8 cellular contexts compared by ENCODE assay signal in the genomic region with DNA sequence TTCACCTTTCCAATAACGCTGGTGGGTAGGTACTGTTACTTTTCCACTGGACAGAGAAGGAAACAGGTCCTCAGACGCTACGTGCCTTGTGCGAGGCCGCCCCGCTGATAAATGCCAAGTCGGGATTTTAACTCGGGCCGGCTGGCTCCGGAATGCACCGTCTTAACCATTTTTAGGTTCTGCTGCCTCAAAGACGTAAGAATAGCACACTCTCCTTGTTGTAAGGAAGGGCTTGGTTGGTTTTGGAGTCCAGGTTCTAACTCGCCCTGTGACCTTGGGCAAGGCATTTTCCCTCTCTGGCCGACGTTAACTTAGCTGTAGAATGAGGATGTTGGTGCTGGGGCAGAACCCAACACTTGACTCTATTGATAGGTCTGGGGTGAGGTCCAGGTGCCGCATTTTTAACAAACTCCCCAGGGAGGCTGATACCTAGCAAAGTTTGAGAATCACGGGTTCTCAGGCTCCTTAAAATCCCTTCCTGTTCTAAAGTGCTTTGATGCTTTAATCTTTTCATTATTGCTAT. TPM values are rescaled to one million over a fixed set of nuclear protein-coding genes. Genes with fewer than 3 reads are reported as not detected.
DNase-seq lines count a peak whose midpoint lies in the region; ATAC-seq, FAIRE-seq and TF ChIP-seq lines count a peak whose summit lies in the region.

No MANE protein-coding gene starts in this region.

- ATAC-seq in GM19467 (IDR thresholded peaks at IDR 0.05; ENCODE audit: unreplicated experiment): no peak

- H3K9me3 Mint-ChIP-seq in CD14-positive monocyte: peaks cover 0 to 6% (median 2%) of the 10 kb centered on the region in 7 donors
- H3K9me3 Mint-ChIP-seq in activated naive CD8-positive, alpha-beta T cell (ENCODE audit: low read depth): no peaks in the 10 kb centered on the region

- DNase-seq in CD14-positive monocyte (ENCODE audit: low spot score): no peak
- no peak for DNase-seq in frontal cortex (ENCODE audit: low spot score in 2 of 2)
- no peak for DNase-seq in cerebellar nuclear complex (lab: John Stamatoyannopoulos, UW)

- peak overlapping the region; percentile 89 to 96 (median 92) for H3K27ac Mint-ChIP-seq in CD14-positive monocyte
- H3K27ac Mint-ChIP-seq in activated naive CD8-positive, alpha-beta T cell: peak overlapping the region; percentile 94

- TF ChIP-seq CTCF in CD14-positive monocyte (IDR thresholded peaks at IDR 0.05): no peak

- H3K27me3 Mint-ChIP-seq in CD14-positive monocyte (ENCODE audit: low read depth in 3 of 3): no peaks in the 10 kb centered on the region
- H3K27me3 Mint-ChIP-seq in activated naive CD8-positive, alpha-beta T cell: no peaks in the 10 kb centered on the region

- H3K36me3 ChIP-seq in HUES6 (ENCODE audit: control insufficient read depth, insufficient read depth, low read length) (no peaks in the 10 kb centered on the region), skeletal muscle tissue (ENCODE audit: control insufficient read depth in 3 of 3, insufficient read depth in 3 of 3, low read length in 3 of 3) (peaks cover 0 to 6% (median 3%) of the 10 kb centered on the region in 3 donors)

- H3K9me3 ChIP-seq in HUES6 (ENCODE audit: control insufficient read depth, insufficient read depth, low read depth, low read length) (no peaks in the 10 kb centered on the region), skeletal muscle tissue (ENCODE audit: control insufficient read depth in 3 of 3, low read length in 3 of 3) (no peaks in the 10 kb centered on the region)

- FAIRE-seq in frontal cortex (lab: Jason Lieb, UNC): no peak

- peaks cover 51% of the 10 kb centered on the region for H3K4me1 Mint-ChIP-seq in CD14-positive monocyte
- peaks cover 66% of the 10 kb centered on the region for H3K4me1 Mint-ChIP-seq in activated naive CD8-positive, alpha-beta T cell (ENCODE audit: low read depth)

- H3K4me3 Mint-ChIP-seq in CD14-positive monocyte: peak overlapping the region; percentile 99
- H3K4me3 Mint-ChIP-seq in activated naive CD8-positive, alpha-beta T cell: peak overlapping the region; percentile 99

- H3K27ac ChIP-seq in HUES6 (ENCODE audit: low read depth, low read length): no peak overlapping the region
- no peak overlapping the region for H3K27ac ChIP-seq in skeletal muscle tissue (ENCODE audit: low read depth, low read length)

- intact Hi-C loops in CD14-positive monocyte (cut with micrococcal nuclease): no loop called here

- H3K4me1 ChIP-seq in HUES6 (ENCODE audit: control insufficient read depth, insufficient read depth, low read length) (peaks cover 11% of the 10 kb centered on the region), skeletal muscle tissue (ENCODE audit: control insufficient read depth in 3 of 3, insufficient read depth in 3 of 3, low read length in 3 of 3) (peaks cover 18 to 25% (median 25%) of the 10 kb centered on the region in 3 donors)

- H3K4me3 ChIP-seq in HUES6 (ENCODE audit: low read depth, low read length) (peak overlapping the region; percentile 86), iPS-11a (ENCODE audit: low read depth, low read length) (peak overlapping the region; percentile 78), skeletal muscle tissue (ENCODE audit: low read length in 3 of 3) (peak overlapping the region; percentile 86 to 91 (median 90))

- H3K9ac ChIP-seq in HUES6 (ENCODE audit: low read length): peak overlapping the region; percentile 99
- peak overlapping the region; percentile 81 to 98 (median 95) for H3K9ac ChIP-seq in skeletal muscle tissue (ENCODE audit: low read depth in 1 of 3, low read length in 3 of 3)

- H3K27me3 ChIP-seq in HUES6 (ENCODE audit: control insufficient read depth, insufficient read depth, low read length): peaks cover 8% of the 10 kb centered on the region
- H3K27me3 ChIP-seq in skeletal muscle tissue (ENCODE audit: control insufficient read depth in 3 of 3, insufficient read depth in 3 of 3, low read length in 3 of 3): no peaks in the 10 kb centered on the region

- H3K36me3 Mint-ChIP-seq in CD14-positive monocyte: peaks cover 16 to 26% of the 10 kb centered on the region in 2 donors
- peaks cover 2% of the 10 kb centered on the region for H3K36me3 Mint-ChIP-seq in activated naive CD8-positive, alpha-beta T cell

RNA-seq across cellular contexts. Expression of a gene that starts 0.8 kb away (rescaled TPM):
- polyA plus RNA-seq in CD14-positive monocyte: 10 to 100 TPM; 42.8 to 46.8 TPM
- 52.2 TPM for total RNA-seq in skeletal muscle tissue
- 24.9 TPM for total RNA-seq in frontal cortex

RNA-seq across cellular contexts. Expression of a gene that starts 3.9 kb away (rescaled TPM):
- 10 to 100 TPM; 75.8 to 98.8 TPM for polyA plus RNA-seq in CD14-positive monocyte
- 37.6 TPM for total RNA-seq in skeletal muscle tissue
- 20.4 TPM for total RNA-seq in frontal cortex

RNA-seq across cellular contexts. Expression of a gene that starts 48.3 kb away (rescaled TPM):
- polyA plus RNA-seq in CD14-positive monocyte: 10 to 100 TPM in 1 of 2 donors, 1 to 10 TPM in 1; 9.3 to 10.6 TPM
- total RNA-seq in skeletal muscle tissue (23.0 TPM), frontal cortex (113 TPM)
